ENCODE assay signal across 21 cellular contexts in the genomic region with DNA sequence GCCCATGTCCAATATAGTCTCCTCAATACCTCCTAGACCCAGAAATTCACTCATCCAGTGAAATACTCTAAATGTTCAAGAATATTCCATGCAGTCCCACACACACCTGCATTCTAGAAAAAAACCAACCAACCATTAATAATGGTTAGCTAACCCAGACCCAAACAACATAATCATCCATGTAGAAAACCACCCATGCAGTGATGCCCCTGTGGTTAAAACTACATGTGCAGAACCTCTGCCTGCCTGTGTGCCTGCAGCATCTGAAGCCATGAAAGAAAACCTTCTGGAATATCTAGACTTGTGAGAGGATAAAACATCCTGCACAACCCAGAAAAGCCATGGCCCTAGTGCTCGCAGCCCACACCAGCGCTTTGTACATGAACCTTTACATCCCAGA. TPM values are rescaled to one million over a fixed set of nuclear protein-coding genes. Genes with fewer than 3 reads are reported as not detected.
"Had no signal": no experiment of that assay in that cellular context is flagged by ENCODE, and none has a peak within 500 bp of the region (broad histone marks: within the 10 kb centered on the region; RNA-seq: fewer than 3 reads in every experiment).

No MANE protein-coding gene starts in this region.

- H3K4me3 Mint-ChIP-seq: activated naive CD8-positive, alpha-beta T cell treated with anti-CD3 and anti-CD28 coated beads, Interleukin-2, amount 10 ng/mL, durations not matched to agents 7 days and 5 days; central memory CD8-positive, alpha-beta T cell; effector memory CD8-positive, alpha-beta T cell had no signal

- H3K27ac ChIP-seq: brain microvascular endothelial cell, epithelial cell of prostate, heart right ventricle, parathyroid adenoma, right atrium auricular region, skin epidermis, tibial nerve had no signal

- H3K36me3 ChIP-seq: brain microvascular endothelial cell, heart right ventricle, right atrium auricular region, tibial nerve, uterus had no signal

- H3K36me3 Mint-ChIP-seq: activated naive CD8-positive, alpha-beta T cell treated with anti-CD3 and anti-CD28 coated beads, Interleukin-2, amount 10 ng/mL, durations not matched to agents 7 days and 5 days had no signal

- H3K4me3 ChIP-seq: tibial nerve had no signal

- H3K27me3 ChIP-seq: uterus had no signal

- DNase-seq: activated CD4-positive, alpha-beta T cell treated with anti-CD3 and anti-CD28 coated beads for 1 hour; activated CD4-positive, alpha-beta T cell treated with anti-CD3 and anti-CD28 coated beads, Interleukin-2, amount 50 U/mL, for 4 hours; activated naive CD4-positive, alpha-beta T cell; activated naive CD8-positive, alpha-beta T cell treated with anti-CD3 and anti-CD28 coated beads, Interleukin-2, amount 10 ng/mL, durations not matched to agents 7 days and 5 days; activated T-cell treated with anti-CD3 and anti-CD28 coated beads for 4 hours; brain microvascular endothelial cell; effector memory CD8-positive, alpha-beta T cell; heart right ventricle; kidney; mesendoderm; stimulated activated CD4-positive, alpha-beta T cell treated with anti-CD3 and anti-CD28 coated beads, Interleukin-15, amount 100 ng/mL, for 24 hours; stimulated activated CD4-positive, alpha-beta T cell treated with anti-CD3 and anti-CD28 coated beads, Interleukin-4, amount 100 ng/mL, for 1 hour; stimulated activated naive CD4-positive, alpha-beta T cell treated with Interleukin-2 at 50 U/mL for 16 hours had no signal

- H3K27ac Mint-ChIP-seq: activated naive CD8-positive, alpha-beta T cell treated with anti-CD3 and anti-CD28 coated beads, Interleukin-2, amount 10 ng/mL, durations not matched to agents 7 days and 5 days; effector memory CD8-positive, alpha-beta T cell had no signal

- H2AFZ ChIP-seq: parathyroid adenoma had no signal

- H3K79me2 ChIP-seq: parathyroid adenoma had no signal

- H3K9me3 ChIP-seq: heart right ventricle, right atrium auricular region, tibial nerve, uterus had no signal

- H3K9me3 Mint-ChIP-seq: activated naive CD8-positive, alpha-beta T cell treated with anti-CD3 and anti-CD28 coated beads, Interleukin-2, amount 10 ng/mL, durations not matched to agents 7 days and 5 days; central memory CD8-positive, alpha-beta T cell; effector memory CD8-positive, alpha-beta T cell had no signal

- H3K4me1 ChIP-seq: parathyroid adenoma had no signal

- ATAC-seq: effector memory CD8-positive, alpha-beta T cell; heart right ventricle had no signal

RNA-seq across cellular contexts. Expression of a gene that starts 47.8 kb away (rescaled TPM):
- total RNA-seq: activated naive CD8-positive, alpha-beta T cell treated with anti-CD3 and anti-CD28 coated beads, Interleukin-2, amount 10 ng/mL, durations not matched to agents 7 days and 5 days; frontal cortex; heart right ventricle; right atrium auricular region; uterus had no signal
- polyA plus RNA-seq: heart right ventricle had no signal
